23 cellular contexts compared by ENCODE assay signal in genomic region chrX:107442914-107443527, GRCh38. TPM values are rescaled to one million over a fixed set of nuclear protein-coding genes. Genes with fewer than 3 reads are reported as not detected.
DNase-seq lines count a peak whose midpoint lies in the region; ATAC-seq and TF ChIP-seq lines count a peak whose summit lies in the region.
"Had no signal": no experiment of that assay in that cellular context is flagged by ENCODE, and none has a peak within 500 bp of the region (broad histone marks: within the 10 kb centered on the region; RNA-seq: fewer than 3 reads in every experiment).

No MANE protein-coding gene starts in this region.

- H3K4me3 ChIP-seq in H7 (ENCODE audit: insufficient read depth, low read depth, low read length) (no peak overlapping the region), brain microvascular endothelial cell (ENCODE audit: low read depth, low read length) (no peak overlapping the region)
- H3K4me3 ChIP-seq: A549, transverse colon had no signal

- ATAC-seq in esophagus mucosa (peak; percentile 69), Right ventricle myocardium superior (ENCODE audit: poor library complexity) (no peak)
- ATAC-seq: A549; activated CD8-positive, alpha-beta T cell treated with anti-CD3 and anti-CD28 coated beads, Interleukin-2, amount 10 ng/mL, durations not matched to agents 7 days and 5 days; HCT116; Right ventricle myocardium inferior; stimulated activated naive CD8-positive, alpha-beta T cell treated with anti-CD3 and anti-CD28 coated beads, Interleukin-15, amount 100 ng/mL, for 72 hours had no signal

- H3K27ac ChIP-seq in C4-2B (peak overlapping the region; percentile 37), brain microvascular endothelial cell (no peak overlapping the region)
- H3K27ac ChIP-seq: A549, epithelial cell of prostate, transverse colon had no signal

- DNase-seq in H7 (peak; percentile 33), NCI-H526 (lab: John Stamatoyannopoulos, UW) (peak; percentile 65 to 69), brain microvascular endothelial cell (no peak), ureter (ENCODE audit: low spot score) (no peak), Right ventricle myocardium superior (no peak)
- DNase-seq in activated CD4-positive, alpha-beta T cell treated with anti-CD3 and anti-CD28 coated beads, Interleukin-2, amount 50 U/mL, for 48 hours = no peak
- DNase-seq: activated CD4-positive, CD25-positive, alpha-beta regulatory T cell treated with anti-CD3 and anti-CD28 coated beads, Interleukin-2, amount 50 U/mL, for 72 hours; activated CD8-positive, alpha-beta T cell treated with anti-CD3 and anti-CD28 coated beads, Interleukin-2, amount 10 ng/mL, durations not matched to agents 7 days and 5 days; activated gamma-delta T cell treated with Interleukin-2 at 50 U/mL for 16 hours; activated T-cell treated with anti-CD3 and anti-CD28 coated beads, Interleukin-2, amount 50 U/mL, for 1 hour; EL; kidney glomerular epithelial cell; NCI-H1105; NCI-H2107; NCI-H524 treated with DMSO at 0.1 percent for 48 hours; stimulated activated naive CD8-positive, alpha-beta T cell treated with anti-CD3 and anti-CD28 coated beads, Interleukin-15, amount 100 ng/mL, for 72 hours; transverse colon had no signal

- H3K36me3 ChIP-seq in H7 (replicated peaks; ENCODE audit: control insufficient read depth, insufficient read depth, low read length) (no peaks in the 10 kb centered on the region), brain microvascular endothelial cell (replicated peaks) (no peaks in the 10 kb centered on the region)
- H3K36me3 ChIP-seq: transverse colon had no signal

- no peak for TF ChIP-seq CTCF in C4-2B (conservative IDR thresholded peaks at IDR 0.05)
- no peak for TF ChIP-seq CTCF in brain microvascular endothelial cell (IDR thresholded peaks at IDR 0.05; ENCODE audit: low read depth, low read length, missing control alignments)

- in situ Hi-C loops in brain microvascular endothelial cell (cut with HindIII; ENCODE audit: low pct_ligation_motif_present, low sequenced_read_pairs) = no loop called here

- intact Hi-C loops in Right ventricle myocardium superior (cut with DNase I) = no loop called here

- H3K27me3 ChIP-seq in H7 (ENCODE audit: control insufficient read depth, insufficient read depth, low read length) = peaks cover 7% of the 10 kb centered on the region
- peaks cover 3% of the 10 kb centered on the region for H3K27me3 ChIP-seq in brain microvascular endothelial cell (replicated peaks)
- H3K27me3 ChIP-seq: transverse colon had no signal

RNA-seq across cellular contexts. Expression of gene FRMPD3, which starts 6.4 kb away (rescaled TPM):
- 0.55 and 1.4 TPM in 2 replicates for total RNA-seq in H7 (2014; rRNA removed; shearing (Covaris generic))
- 0.04 TPM for total RNA-seq in esophagus mucosa
- 0.96 TPM for total RNA-seq in ureter
- total RNA-seq in Right ventricle myocardium superior = 0.05 TPM
- total RNA-seq: Right ventricle myocardium inferior had no signal

Comparison
In these comparisons a context has a peak if more than half of its experiments do, and no peak if none do; other contexts are left out.
1. DNase-seq: peak in H7 (single experiment) and NCI-H526 (2 of 2); none in brain microvascular endothelial cell (single experiment), activated CD4-positive, alpha-beta T cell treated with anti-CD3 and anti-CD28 coated beads, Interleukin-2, amount 50 U/mL, for 48 hours (0 of 2), ureter (single experiment) and Right ventricle myocardium superior (single experiment).